1 cellular context compared by ENCODE assay signal in genomic region chr7:102340599-102341368, GRCh38.
TF ChIP-seq lines count a peak whose summit lies in the region.

No MANE protein-coding gene starts in this region.

TF ChIP-seq in HepG2, 621 proteins besides CTCF, POLR2A, EP300 and RAD21:
- TF ChIP-seq NFYB (CRISPR knock-in tag; IDR thresholded peaks at IDR 0.05) (peak; percentile 17; the same call in 1 of the 2 replicates), NR2F1 (CRISPR knock-in tag; IDR thresholded peaks at IDR 0.05) (0 out of 4 replicates have a peak, but pooled peaks of 1 of the 2 experiments have one; percentile 25), DRAP1 (CRISPR knock-in tag; IDR thresholded peaks at IDR 0.05) (peak; percentile 53; the same call in 1 of the 2 replicates), NFYC (CRISPR knock-in tag; IDR thresholded peaks at IDR 0.05) (peak; percentile 50), FOSL2 (CRISPR knock-in tag; IDR thresholded peaks at IDR 0.05) (peak; percentile 24; the same call in 1 of the 2 replicates)
- TF ChIP-seq, protein P1, sequence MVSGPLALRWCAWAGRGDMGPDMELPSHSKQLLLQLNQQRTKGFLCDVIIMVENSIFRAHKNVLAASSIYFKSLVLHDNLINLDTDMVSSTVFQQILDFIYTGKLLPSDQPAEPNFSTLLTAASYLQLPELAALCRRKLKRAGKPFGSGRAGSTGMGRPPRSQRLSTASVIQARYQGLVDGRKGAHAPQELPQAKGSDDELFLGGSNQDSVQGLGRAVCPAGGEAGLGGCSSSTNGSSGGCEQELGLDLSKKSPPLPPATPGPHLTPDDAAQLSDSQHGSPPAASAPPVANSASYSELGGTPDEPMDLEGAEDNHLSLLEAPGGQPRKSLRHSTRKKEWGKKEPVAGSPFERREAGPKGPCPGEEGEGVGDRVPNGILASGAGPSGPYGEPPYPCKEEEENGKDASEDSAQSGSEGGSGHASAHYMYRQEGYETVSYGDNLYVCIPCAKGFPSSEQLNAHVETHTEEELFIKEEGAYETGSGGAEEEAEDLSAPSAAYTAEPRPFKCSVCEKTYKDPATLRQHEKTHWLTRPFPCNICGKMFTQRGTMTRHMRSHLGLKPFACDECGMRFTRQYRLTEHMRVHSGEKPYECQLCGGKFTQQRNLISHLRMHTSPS (CRISPR knock-in tag; IDR thresholded peaks at IDR 0.05; ENCODE audit: low read depth) = peak; percentile 64; the same call in 1 of the 2 replicates
